ENCODE assay signal across 17 cellular contexts in genomic region chr20:36141310-36141709, GRCh38. TPM values are rescaled to one million over a fixed set of nuclear protein-coding genes. Genes with fewer than 3 reads are reported as not detected.
DNase-seq lines count a peak whose midpoint lies in the region; ATAC-seq, FAIRE-seq and TF ChIP-seq lines count a peak whose summit lies in the region.
"Had no signal": no experiment of that assay in that cellular context is flagged by ENCODE, and none has a peak within 500 bp of the region (broad histone marks: within the 10 kb centered on the region; RNA-seq: fewer than 3 reads in every experiment).

No MANE protein-coding gene starts in this region.

- H3K27me3 Mint-ChIP-seq in endodermal cell (ENCODE audit: insufficient read depth), result no peaks in the 10 kb centered on the region
- H3K27me3 Mint-ChIP-seq: IgD-negative memory B cell had no signal

- TF ChIP-seq RAD21 in HepG2 (CRISPR knock-in tag; IDR thresholded peaks at IDR 0.05), result no peak

- no peak for TF ChIP-seq EP300 in HepG2 (IDR thresholded peaks at IDR 0.05; ENCODE audit: low read depth in 2 of 2, low read length in 2 of 2)
- TF ChIP-seq EP300 in HepG2 (CRISPR knock-in tag; IDR thresholded peaks at IDR 0.05; ENCODE audit: borderline replicate concordance), result no peak

- H3K27me3 ChIP-seq in HepG2 (ENCODE audit: control insufficient read depth in 1 of 2, insufficient read depth in 2 of 2, low read length in 2 of 2) (no peaks in the 10 kb centered on the region; a peak in 1 of 5 replicates), right lobe of liver (no peaks in the 10 kb centered on the region), endodermal cell (ENCODE audit: control insufficient read depth, insufficient read depth, low read length, poor library complexity, severe bottlenecking) (no peaks in the 10 kb centered on the region), Peyer's patch (no peaks in the 10 kb centered on the region)

- 36% methylated on average over 2 of the region's 2 CpGs for WGBS in HepG2 (ENCODE audit: low lambda C conversion rate)
- 70% methylated on average over 2 of the region's 2 CpGs for WGBS in right lobe of liver (ENCODE audit: insufficient coverage, low coverage, low lambda C conversion rate, missing lambda C conversion rate)
- 85 to 86% methylated on average over 1 to 2 of the region's 2 CpGs for WGBS in endodermal cell (ENCODE audit: insufficient coverage in 1 of 2, insufficient read length in 1 of 2), 2 experiments

- no peaks in the 10 kb centered on the region for H3K36me3 ChIP-seq in HepG2 (replicated peaks in 1 of 2; ENCODE audit: control insufficient read depth in 1 of 2, insufficient read depth in 2 of 2, low read length in 2 of 2)
- H3K36me3 ChIP-seq in right lobe of liver, result no peaks in the 10 kb centered on the region
- H3K36me3 ChIP-seq in endodermal cell (ENCODE audit: control insufficient read depth, insufficient read depth, low read length), result no peaks in the 10 kb centered on the region
- H3K36me3 ChIP-seq in Peyer's patch, result no peaks in the 10 kb centered on the region

- TF ChIP-seq POLR2A in HepG2 (IDR thresholded peaks at IDR 0.05; ENCODE audit: insufficient read depth in 1 of 2, low read depth in 2 of 2, low read length in 2 of 2) (no peak), right lobe of liver (IDR thresholded peaks at IDR 0.05) (no peak), NB4 (IDR thresholded peaks at IDR 0.05; ENCODE audit: extremely low read depth, insufficient read length) (no peak), Peyer's patch (IDR thresholded peaks at IDR 0.05) (no peak)

- no peak overlapping the region for H3K4me2 ChIP-seq in HepG2 (ENCODE audit: low read depth, low read length)

- no peak for DNase-seq in HepG2 (ENCODE audit: low spot score)
- DNase-seq in right lobe of liver, result no peak
- DNase-seq in NB4 (ENCODE audit: low read depth), result no peak
- peak; percentile 50 for DNase-seq in endodermal cell
- DNase-seq in Peyer's patch, result no peak
- DNase-seq in RKO (ENCODE audit: low spot score), result no peak
- no peak for DNase-seq in NCI-H2171 (lab: John Stamatoyannopoulos, UW)
- DNase-seq: Caco-2, DMS53, H7, NCI-H1092, NCI-H2171 treated with DMSO at 0.1 percent for 48 hours, NCI-H82, SIG-M5 had no signal

- H3K9me3 Mint-ChIP-seq in endodermal cell, result no peaks in the 10 kb centered on the region
- H3K9me3 Mint-ChIP-seq: IgD-negative memory B cell had no signal

- H3K9me3 ChIP-seq in HepG2 (ENCODE audit: low read length), result no peaks in the 10 kb centered on the region
- H3K9me3 ChIP-seq in right lobe of liver, result no peaks in the 10 kb centered on the region
- H3K9me3 ChIP-seq in endodermal cell (ENCODE audit: control insufficient read depth, low read length), result no peaks in the 10 kb centered on the region
- H3K9me3 ChIP-seq in Peyer's patch, result no peaks in the 10 kb centered on the region
- H3K9me3 ChIP-seq: Caco-2 had no signal

- H3K4me3 ChIP-seq in HepG2 (replicated peaks in 1 of 3; ENCODE audit: insufficient read depth in 1 of 3, low read depth in 2 of 3, low read length in 3 of 3), result no peak overlapping the region
- H3K4me3 ChIP-seq in right lobe of liver, result no peak overlapping the region
- no peak overlapping the region for H3K4me3 ChIP-seq in NB4 (ENCODE audit: low read depth, low read length)
- H3K4me3 ChIP-seq in endodermal cell (ENCODE audit: low read length), result no peak overlapping the region
- no peak overlapping the region for H3K4me3 ChIP-seq in Peyer's patch
- H3K4me3 ChIP-seq: GM12878 had no signal

- no peaks in the 10 kb centered on the region for H4K20me1 ChIP-seq in HepG2 (ENCODE audit: insufficient read depth, low read length)

- no peak for ATAC-seq in HepG2
- ATAC-seq in right lobe of liver, result no peak
- no peak for ATAC-seq in GM18867 (IDR thresholded peaks at IDR 0.05; ENCODE audit: unreplicated experiment)
- ATAC-seq: GM12878 had no signal

- no peak overlapping the region for H3K4me3 Mint-ChIP-seq in endodermal cell

- POLR2A ChIA-PET in HepG2 (lab: Yijun Ruan, JAX), result no interaction called here

- no peaks in the 10 kb centered on the region for H3K36me3 Mint-ChIP-seq in endodermal cell (ENCODE audit: low read depth)
- H3K36me3 Mint-ChIP-seq: IgD-negative memory B cell had no signal

- in situ Hi-C loops in HepG2 (cut with HindIII; ENCODE audit: extremely low pct_ligation_motif_present, low pct_unique_long_range_greater_than_20kb), result no loop called here

- intact Hi-C loops in HepG2 (cut with micrococcal nuclease; ENCODE audit: unreplicated experiment) (no loop called here), right lobe of liver (cut with DNase I) (no loop called here)

- FAIRE-seq in HepG2 (lab: Jason Lieb, UNC), result no peak
- FAIRE-seq: GM12878 had no signal

- no peak overlapping the region for H3K27ac Mint-ChIP-seq in endodermal cell

- H3K9ac ChIP-seq in HepG2 (ENCODE audit: insufficient read depth, low read depth, low read length) (no peak overlapping the region), endodermal cell (ENCODE audit: extremely low read depth, low read length, poor library complexity, severe bottlenecking) (no peak overlapping the region)

- CTCF ChIA-PET in HepG2 (lab: Yijun Ruan, JAX; ENCODE audit: low intra/inter-chr PET ratio, low total read pairs), result interaction anchor here (8.7 kb wide), 1 partner anchor 147 kb away, joined by 259 read pairs; no protein-coding TSS in a partner anchor

- TF ChIP-seq CTCF in HepG2 (CRISPR knock-in tag; IDR thresholded peaks at IDR 0.05) (peak; percentile 55), right lobe of liver (IDR thresholded peaks at IDR 0.05) (no peak), NB4 (IDR thresholded peaks at IDR 0.05; ENCODE audit: low read depth, low read length) (peak; percentile 23), endodermal cell (conservative IDR thresholded peaks at IDR 0.05) (peak; percentile 41), Peyer's patch (IDR thresholded peaks at IDR 0.05) (no peak)

- H3K4me1 Mint-ChIP-seq in endodermal cell, result peaks cover 2% of the 10 kb centered on the region

- BruUV-seq in HepG2 (replicated peaks; lab: Mats Ljungman, UMichigan), result no TSS peak

- H3K27ac ChIP-seq in HepG2 (ENCODE audit: extremely low read length, insufficient read depth, low read length), result no peak overlapping the region
- H3K27ac ChIP-seq in right lobe of liver, result no peak overlapping the region
- no peak overlapping the region for H3K27ac ChIP-seq in endodermal cell (ENCODE audit: low read depth, low read length)
- H3K27ac ChIP-seq in Peyer's patch, result no peak overlapping the region

- H3K4me1 ChIP-seq in HepG2 (ENCODE audit: insufficient read depth, low read length) (peaks cover 56% of the 10 kb centered on the region), right lobe of liver (peaks cover 0 to 4% (median 1%) of the 10 kb centered on the region in 4 donors), endodermal cell (ENCODE audit: control insufficient read depth, insufficient read depth, low read length) (no peaks in the 10 kb centered on the region), Peyer's patch (peaks cover 0 to 9% (median 2%) of the 10 kb centered on the region in 4 donors)

- H2AFZ ChIP-seq in HepG2 (ENCODE audit: low read length), result no peak overlapping the region

- H3K79me2 ChIP-seq in HepG2 (ENCODE audit: insufficient read depth, low read length), result no peaks in the 10 kb centered on the region

TF ChIP-seq in HepG2, 621 proteins besides CTCF, POLR2A, EP300 and RAD21:
- TF ChIP-seq GLI4 (CRISPR knock-in tag; IDR thresholded peaks at IDR 0.05; ENCODE audit: borderline replicate concordance) (no peak), STAG1 (CRISPR knock-in tag; IDR thresholded peaks at IDR 0.05) (peak; percentile 34), PATZ1 (CRISPR knock-in tag; IDR thresholded peaks at IDR 0.05) (peak; percentile 67)

RNA-seq across cellular contexts. Expression of gene EPB41L1, which starts 13.2 kb away (rescaled TPM):
- total RNA-seq in HepG2 (2016; rRNA removed; fragmentation: Illumina TruSeq; extraction: Trizol) (16.7 and 20.8 TPM in 2 replicates), right lobe of liver (10 to 100 TPM in 1 of 6 experiments, 1 to 10 TPM in 5; 3.1 to 13.2 (median 5.3) TPM), endodermal cell (10 to 100 TPM; 32.3 to 36.7 TPM), Peyer's patch (100 to 1,000 TPM in 1 of 4 donors, 10 to 100 TPM in 3; 23.1 to 104 (median 57.2) TPM)
- 17.4 and 17.7 TPM in 2 replicates for total RNA-seq in HepG2 (2016; cell fraction: cytosol; rRNA removed; fragmentation: Illumina TruSeq; extraction: Trizol; ENCODE audit: low read depth)
- total RNA-seq in HepG2 (2016; cell fraction: insoluble cytoplasmic fraction; rRNA removed; fragmentation: Illumina TruSeq; extraction: Trizol), result 14.4 and 18.0 TPM in 2 replicates
- total RNA-seq in HepG2 (2016; cell fraction: membrane; rRNA removed; fragmentation: Illumina TruSeq; extraction: Trizol), result 56.5 and 60.6 TPM in 2 replicates
- 12.9 and 17.3 TPM in 2 replicates for total RNA-seq in HepG2 (2016; cell fraction: nucleus; rRNA removed; fragmentation: Illumina TruSeq; extraction: Trizol)
- 39.0 and 53.0 TPM in 2 replicates for polyA plus RNA-seq in HepG2 (2011; rRNA removed)
- 32.6 and 36.6 TPM in 2 replicates for polyA plus RNA-seq in HepG2 (2011; cell fraction: cytosol; rRNA removed)
- 28.0 and 46.3 TPM in 2 replicates for polyA plus RNA-seq in HepG2 (2011; cell fraction: nucleus; rRNA removed)
- polyA plus RNA-seq in HepG2 (2012), result 66.5 and 66.8 TPM in 2 replicates
- polyA plus RNA-seq in HepG2 (2016; cell fraction: cytosol; fragmentation: Illumina TruSeq; extraction: Trizol; ENCODE audit: low read depth), result 51.2 and 58.4 TPM in 2 replicates
- 34.8 and 53.2 TPM in 2 replicates for polyA plus RNA-seq in HepG2 (2016; cell fraction: insoluble cytoplasmic fraction; fragmentation: Illumina TruSeq; extraction: Trizol; ENCODE audit: low read depth)
- 96.9 and 114 TPM in 2 replicates for polyA plus RNA-seq in HepG2 (2016; cell fraction: membrane; fragmentation: Illumina TruSeq; extraction: Trizol; ENCODE audit: low read depth)
- polyA plus RNA-seq in HepG2 (2016; cell fraction: nucleus; fragmentation: Illumina TruSeq; extraction: Trizol; ENCODE audit: insufficient read depth, low read depth), result 24.4 and 28.5 TPM in 2 replicates
- 15.0 and 50.3 TPM in 2 replicates for polyA minus RNA-seq in HepG2 (2011; rRNA and poly(A)+ RNA removed; ENCODE audit: low replicate concordance)
- 28.8 and 48.7 TPM in 2 replicates for polyA minus RNA-seq in HepG2 (2011; cell fraction: cytosol; rRNA and poly(A)+ RNA removed)
- 20.4 and 20.9 TPM in 2 replicates for polyA minus RNA-seq in HepG2 (2011; cell fraction: nucleus; rRNA and poly(A)+ RNA removed)
- polyA plus RNA-seq in endodermal cell (2013, experiment 1 of 2), result 43.7 TPM
- polyA plus RNA-seq in endodermal cell (2013, experiment 2 of 2), result 36.7 TPM

Comparison
In these comparisons a context has a peak if more than half of its experiments do, and no peak if none do; other contexts are left out.
1. CTCF ChIP-seq: peak in HepG2 (single experiment), NB4 (single experiment) and endodermal cell (single experiment); none in right lobe of liver (0 of 4) and Peyer's patch (0 of 6).